23 cellular contexts compared by ENCODE assay signal in genomic region chr7:158498443-158499108, GRCh38.
DNase-seq lines count a peak whose midpoint lies in the region; TF ChIP-seq lines count a peak whose summit lies in the region.
"Had no signal": no experiment of that assay in that cellular context is flagged by ENCODE, and none has a peak within 500 bp of the region (broad histone marks: within the 10 kb centered on the region; RNA-seq: fewer than 3 reads in every experiment).

No MANE protein-coding gene starts in this region.

- WGBS in hepatocyte (ENCODE audit: low lambda C conversion rate, missing lambda C conversion rate): 49% methylated on average over 11 of the region's 11 CpGs
- WGBS in prostate gland: 59% methylated on average over 11 of the region's 11 CpGs

- peak overlapping the region; percentile 72 for H3K9ac ChIP-seq in OCI-LY1 (ENCODE audit: low read length)
- H3K9ac ChIP-seq: BLaER1, GM23248, KMS-11 had no signal

- H2AFZ ChIP-seq in OCI-LY1 (ENCODE audit: low read length): peak overlapping the region; percentile 31
- H2AFZ ChIP-seq in hepatocyte: no peak overlapping the region
- H2AFZ ChIP-seq: GM23248, PC-9 had no signal

- H3K36me3 ChIP-seq in OCI-LY1 (ENCODE audit: insufficient read depth, low read length) (no peaks in the 10 kb centered on the region), hepatocyte (replicated peaks; ENCODE audit: insufficient read depth, low read depth) (no peaks in the 10 kb centered on the region), prostate gland (no peaks in the 10 kb centered on the region)
- H3K36me3 ChIP-seq: BLaER1 had no signal

- no peak for TF ChIP-seq POLR2A in prostate gland (IDR thresholded peaks at IDR 0.05)

- intact Hi-C loops in prostate gland (cut with DNase I): no loop called here

- H4K20me1 ChIP-seq in OCI-LY1 (ENCODE audit: insufficient read depth, low read length): no peaks in the 10 kb centered on the region
- H4K20me1 ChIP-seq in hepatocyte (ENCODE audit: insufficient read depth, poor library complexity, severe bottlenecking): no peaks in the 10 kb centered on the region
- H4K20me1 ChIP-seq: BLaER1 had no signal

- H3K4me3 ChIP-seq in OCI-LY1 (ENCODE audit: low read depth, low read length, poor library complexity, severe bottlenecking): no peak overlapping the region
- no peak overlapping the region for H3K4me3 ChIP-seq in hepatocyte
- H3K4me3 ChIP-seq in prostate gland: no peak overlapping the region
- H3K4me3 ChIP-seq: BLaER1, GM23248, PC-9 had no signal

- peak; percentile 40 for DNase-seq in NCI-H1092 treated with DMSO at 0.1 percent for 48 hours (lab: John Stamatoyannopoulos, UW)
- DNase-seq in NCI-H1092 (lab: John Stamatoyannopoulos, UW): no peak
- peak; percentile 46 for DNase-seq in hepatocyte (ENCODE audit: low spot score)
- DNase-seq in NCI-H2081 (lab: John Stamatoyannopoulos, UW): no peak
- no peak for DNase-seq in GM19240 (ENCODE audit: insufficient read length, low spot score)
- no peak for DNase-seq in prostate gland (ENCODE audit: low spot score)
- DNase-seq: CD4-positive, CD25-positive, alpha-beta regulatory T cell; DMS153; H9; MM.1S; NCI-H1417 treated with DMSO at 0.1 percent for 48 hours; NCI-H1694 treated with DMSO at 0.1 percent for 48 hours; NCI-H2081 treated with DMSO at 0.1 percent for 48 hours; NCI-H2227 treated with DMSO at 0.1 percent for 48 hours; NCI-H748 treated with DMSO at 0.1 percent for 48 hours; NK-92 treated with Interleukin-12 subunit alpha and Interleukin-12 subunit beta, amount 100 ng/mL, for 24 hours; PC-9; T-cell had no signal

- H3K4me1 ChIP-seq in OCI-LY1 (ENCODE audit: insufficient read depth, low read length, severe bottlenecking) (peaks cover 70% of the 10 kb centered on the region), hepatocyte (ENCODE audit: insufficient read depth) (peaks cover 14% of the 10 kb centered on the region), prostate gland (replicated peaks) (no peaks in the 10 kb centered on the region)

- TF ChIP-seq CTCF in 22Rv1 (IDR thresholded peaks at IDR 0.05) (no peak), OCI-LY1 (IDR thresholded peaks at IDR 0.05; ENCODE audit: low read length) (no peak), hepatocyte (IDR thresholded peaks at IDR 0.05; ENCODE audit: poor library complexity) (no peak), prostate gland (IDR thresholded peaks at IDR 0.05) (no peak)

- H3K4me2 ChIP-seq in OCI-LY1 (ENCODE audit: low read length): peak overlapping the region; percentile 35; the same call in 1 of the 2 replicates
- H3K4me2 ChIP-seq in hepatocyte: peak overlapping the region; percentile 28
- H3K4me2 ChIP-seq: KMS-11, PC-9 had no signal

- H3F3A ChIP-seq in OCI-LY1 (ENCODE audit: insufficient read depth, low read length): peaks cover 19% of the 10 kb centered on the region

- H3K9me2 ChIP-seq in OCI-LY1 (ENCODE audit: low read depth, low read length) (no peaks in the 10 kb centered on the region), hepatocyte (replicated peaks; ENCODE audit: insufficient read depth) (no peaks in the 10 kb centered on the region)

- H3K79me2 ChIP-seq in OCI-LY1 (ENCODE audit: insufficient read depth, low read length) (no peaks in the 10 kb centered on the region), hepatocyte (no peaks in the 10 kb centered on the region)

- H3K27me3 ChIP-seq in OCI-LY1 (ENCODE audit: insufficient read depth, low read length): no peaks in the 10 kb centered on the region
- peaks cover 10% of the 10 kb centered on the region for H3K27me3 ChIP-seq in hepatocyte
- no peaks in the 10 kb centered on the region for H3K27me3 ChIP-seq in prostate gland (replicated peaks; ENCODE audit: insufficient read depth)
- H3K27me3 ChIP-seq: BLaER1 had no signal

- H3K9me3 ChIP-seq in OCI-LY1 (ENCODE audit: low read length): no peaks in the 10 kb centered on the region
- H3K9me3 ChIP-seq in hepatocyte (ENCODE audit: low read depth): no peaks in the 10 kb centered on the region
- no peaks in the 10 kb centered on the region for H3K9me3 ChIP-seq in prostate gland
- H3K9me3 ChIP-seq: BLaER1 had no signal

- H3K27ac ChIP-seq in 22Rv1 (peak overlapping the region; percentile 6; the same call in 1 of the 2 replicates), OCI-LY1 (ENCODE audit: low read depth, low read length, poor library complexity, severe bottlenecking) (peak overlapping the region; percentile 98), hepatocyte (peak overlapping the region; percentile 50), prostate gland (no peak overlapping the region)
- H3K27ac ChIP-seq: BLaER1, GM23248, KMS-11, PC-9 had no signal

Comparison
In these comparisons a context has a peak if more than half of its experiments do, and no peak if none do; other contexts are left out.
1. DNase-seq: peak in NCI-H1092 treated with DMSO at 0.1 percent for 48 hours (single experiment) and hepatocyte (single experiment); none in NCI-H1092 (single experiment), NCI-H2081 (0 of 2), GM19240 (single experiment) and prostate gland (single experiment).
2. H3K27ac ChIP-seq: peak in 22Rv1 (single experiment), OCI-LY1 (single experiment) and hepatocyte (single experiment); none in prostate gland (0 of 2).